In genomic region chr1:159891275-159892157, GRCh38 we compare ENCODE assay signal across 8 cellular contexts. TPM values are rescaled to one million over a fixed set of nuclear protein-coding genes. Genes with fewer than 3 reads are reported as not detected.
DNase-seq lines count a peak whose midpoint lies in the region; ATAC-seq, FAIRE-seq and TF ChIP-seq lines count a peak whose summit lies in the region.

No MANE protein-coding gene starts in this region.

- H3K27ac Mint-ChIP-seq in activated CD4-positive, alpha-beta T cell treated with anti-CD3 and anti-CD28 coated beads for 36 hours, result no peak overlapping the region

- no peaks in the 10 kb centered on the region for H3K36me3 Mint-ChIP-seq in activated CD4-positive, alpha-beta T cell treated with anti-CD3 and anti-CD28 coated beads for 36 hours (ENCODE audit: low read depth)

- POLR2A ChIA-PET in AG04450 (lab: Yijun Ruan, JAX) (interaction anchor here (1.7 kb wide), 1 partner anchor 93 kb away, joined by 5 read pairs; no protein-coding TSS in a partner anchor), HepG2 (lab: Yijun Ruan, JAX) (no interaction called here)
- POLR2A ChIA-PET in activated CD4-positive, alpha-beta T cell treated with anti-CD3 and anti-CD28 coated beads for 36 hours (lab: Charles Lee), result no interaction called here

- 14% methylated on average over 7 of the region's 7 CpGs for WGBS in HepG2 (ENCODE audit: low lambda C conversion rate)

- no peaks in the 10 kb centered on the region for H3K79me2 ChIP-seq in HepG2 (ENCODE audit: insufficient read depth, low read length)

- no peak overlapping the region for H2AFZ ChIP-seq in HepG2 (ENCODE audit: low read length)

- intact Hi-C loops in activated CD4-positive, alpha-beta T cell treated with anti-CD3 and anti-CD28 coated beads for 36 hours (cut with DNase I, micrococcal nuclease), result loop anchor here (1.0 to 5.0 kb wide), 9 partner anchors 37 to 759 kb away; partner anchors contain the start of gene DUSP23 (in 2 of the 2)
- intact Hi-C loops in HepG2 (cut with micrococcal nuclease; ENCODE audit: unreplicated experiment), result loop anchor here (1.0 kb wide), 3 partner anchors 88 to 111 kb away; partner anchors contain the start of gene DUSP23

- no peak for FAIRE-seq in HepG2 (lab: Jason Lieb, UNC)

- no peaks in the 10 kb centered on the region for H3K27me3 ChIP-seq in AG04450 (ENCODE audit: control insufficient read depth, insufficient read depth, low read length)
- peaks cover 0 to 3% of the 10 kb centered on the region in 2 experiments; a peak in 1 of 5 replicates for H3K27me3 ChIP-seq in HepG2 (ENCODE audit: control insufficient read depth in 1 of 2, insufficient read depth in 2 of 2, low read length in 2 of 2)

- H3K4me2 ChIP-seq in HepG2 (ENCODE audit: low read depth, low read length), result no peak overlapping the region

- H3K9me3 ChIP-seq in AG04450 (ENCODE audit: control insufficient read depth, insufficient read depth, low read length) (no peaks in the 10 kb centered on the region), HepG2 (ENCODE audit: low read length) (no peaks in the 10 kb centered on the region)

- DNase-seq in AG04450 (ENCODE audit: low read depth, low spot score) (peak; percentile 81), NCI-H446 treated with DMSO at 0.1 percent for 48 hours (lab: John Stamatoyannopoulos, UW) (peak; percentile 59), cerebellar cortex (ENCODE audit: low spot score) (peak; percentile 86), HepG2 (ENCODE audit: low spot score) (peak; percentile 65)
- peak; percentile 88 for DNase-seq in activated CD4-positive, alpha-beta T cell treated with anti-CD3 and anti-CD28 coated beads for 36 hours
- DNase-seq in stimulated activated CD4-positive, alpha-beta T cell treated with anti-CD3 and anti-CD28 coated beads, TNF-alpha, amount 100 ng/mL, for 1 hour (ENCODE audit: low read depth in 3 of 3, low spot score in 1 of 3), result peak; percentile 40 to 57 (median 47)

- TF ChIP-seq CTCF in AG04450 (IDR thresholded peaks at IDR 0.05; ENCODE audit: low read depth, low read length) (peak; percentile 97), HepG2 (CRISPR knock-in tag; IDR thresholded peaks at IDR 0.05) (peak; percentile 82)

- H3K4me1 Mint-ChIP-seq in activated CD4-positive, alpha-beta T cell treated with anti-CD3 and anti-CD28 coated beads for 36 hours, result peaks cover 4% of the 10 kb centered on the region

- H4K20me1 ChIP-seq in HepG2 (ENCODE audit: insufficient read depth, low read length), result no peaks in the 10 kb centered on the region

- no peaks in the 10 kb centered on the region for H3K9me3 Mint-ChIP-seq in activated CD4-positive, alpha-beta T cell treated with anti-CD3 and anti-CD28 coated beads for 36 hours (ENCODE audit: low read depth)

- no peaks in the 10 kb centered on the region for H3K27me3 Mint-ChIP-seq in activated CD4-positive, alpha-beta T cell treated with anti-CD3 and anti-CD28 coated beads for 36 hours

- ATAC-seq in GM18868 (IDR thresholded peaks at IDR 0.05; ENCODE audit: unreplicated experiment) (peak; percentile 52), HG03378 (IDR thresholded peaks at IDR 0.05; ENCODE audit: unreplicated experiment) (peak; percentile 61), HepG2 (peak; percentile 97)
- ATAC-seq in activated CD4-positive, alpha-beta T cell treated with anti-CD3 and anti-CD28 coated beads for 36 hours, result peak; percentile 98

- in situ Hi-C loops in HepG2 (cut with HindIII; ENCODE audit: extremely low pct_ligation_motif_present, low pct_unique_long_range_greater_than_20kb), result loop anchor here (5.0 kb wide), 1 partner anchor 94 kb away; no protein-coding TSS in a partner anchor

- H3K27ac ChIP-seq in AG04450 (ENCODE audit: low read depth, low read length), result no peak overlapping the region
- no peak overlapping the region for H3K27ac ChIP-seq in HepG2 (ENCODE audit: extremely low read length, insufficient read depth, low read length)

- H3K36me3 ChIP-seq in HepG2 (replicated peaks in 1 of 2; ENCODE audit: control insufficient read depth in 1 of 2, insufficient read depth in 2 of 2, low read length in 2 of 2), result no peaks in the 10 kb centered on the region

- no peaks in the 10 kb centered on the region for H3K4me1 ChIP-seq in HepG2 (ENCODE audit: insufficient read depth, low read length)

- no peak overlapping the region for H3K4me3 Mint-ChIP-seq in activated CD4-positive, alpha-beta T cell treated with anti-CD3 and anti-CD28 coated beads for 36 hours

- no peak for TF ChIP-seq POLR2A in HepG2 (IDR thresholded peaks at IDR 0.05; ENCODE audit: insufficient read depth in 1 of 2, low read depth in 2 of 2, low read length in 2 of 2)

- TF ChIP-seq EP300 in HepG2 (IDR thresholded peaks at IDR 0.05; ENCODE audit: low read depth in 2 of 2, low read length in 2 of 2) (no peak), HepG2 (CRISPR knock-in tag; IDR thresholded peaks at IDR 0.05; ENCODE audit: borderline replicate concordance) (no peak)

- peak; percentile 82 for TF ChIP-seq RAD21 in HepG2 (CRISPR knock-in tag; IDR thresholded peaks at IDR 0.05)

- no peak overlapping the region for H3K9ac ChIP-seq in HepG2 (ENCODE audit: insufficient read depth, low read depth, low read length)

- CTCF ChIA-PET in AG04450 (lab: Charles Lee) (interaction anchor here (0.6 to 13.3 kb wide), 46 partner anchors 9 to 854 kb away, joined by 3 to 556 read pairs (median 6); partner anchors contain the start of genes DUSP23, FCRL6, SLAMF8 and TAGLN2), HepG2 (lab: Yijun Ruan, JAX; ENCODE audit: low intra/inter-chr PET ratio, low total read pairs) (interaction anchor here (1.2 to 2.0 kb wide), 4 partner anchors 45 to 731 kb away, joined by 3 to 28 read pairs (median 6); partner anchors contain the start of gene DUSP23)
- CTCF ChIA-PET in activated CD4-positive, alpha-beta T cell treated with anti-CD3 and anti-CD28 coated beads for 36 hours (lab: Charles Lee), result interaction anchor here (0.6 to 9.0 kb wide), 36 partner anchors 9 to 143 kb away, joined by 3 to 150 read pairs (median 5); partner anchors contain the start of genes DUSP23, FCRL6 and SLAMF8

- no peak overlapping the region for H3K4me3 ChIP-seq in AG04450 (ENCODE audit: low read depth, low read length)
- no peak overlapping the region for H3K4me3 ChIP-seq in HepG2 (replicated peaks in 1 of 3; ENCODE audit: insufficient read depth in 1 of 3, low read depth in 2 of 3, low read length in 3 of 3)

- BruUV-seq in HepG2 (replicated peaks; lab: Mats Ljungman, UMichigan), result no TSS peak

RNA-seq across cellular contexts. Expression of gene CFAP45, which starts 8.4 kb away (rescaled TPM):
- polyA plus RNA-seq in AG04450 (2011; rRNA removed) (0.29 and 0.51 TPM in 2 replicates), HepG2 (2011; rRNA removed) (not detected in 2 replicates)
- 0.35 TPM in 1 of 2 replicates, not detected in the other for polyA minus RNA-seq in AG04450 (2011; rRNA and poly(A)+ RNA removed)
- total RNA-seq in activated CD4-positive, alpha-beta T cell treated with anti-CD3 and anti-CD28 coated beads for 36 hours, result 1 to 10 TPM in 1 of 2 experiments, under 1 TPM in 1; 0.98 to 1.1 TPM
- not detected in 2 replicates for total RNA-seq in HepG2 (2016; rRNA removed; fragmentation: Illumina TruSeq; extraction: Trizol)
- total RNA-seq in HepG2 (2016; cell fraction: cytosol; rRNA removed; fragmentation: Illumina TruSeq; extraction: Trizol; ENCODE audit: low read depth), result not detected in 2 replicates
- not detected in 2 replicates for total RNA-seq in HepG2 (2016; cell fraction: insoluble cytoplasmic fraction; rRNA removed; fragmentation: Illumina TruSeq; extraction: Trizol)
- total RNA-seq in HepG2 (2016; cell fraction: membrane; rRNA removed; fragmentation: Illumina TruSeq; extraction: Trizol), result not detected in 2 replicates
- not detected in 2 replicates for total RNA-seq in HepG2 (2016; cell fraction: nucleus; rRNA removed; fragmentation: Illumina TruSeq; extraction: Trizol)
- polyA plus RNA-seq in HepG2 (2011; cell fraction: cytosol; rRNA removed), result 0.09 TPM in 1 of 2 replicates, not detected in the other
- polyA plus RNA-seq in HepG2 (2011; cell fraction: nucleus; rRNA removed), result not detected in 2 replicates
- 0.13 TPM in 1 of 2 replicates, not detected in the other for polyA plus RNA-seq in HepG2 (2012)
- polyA plus RNA-seq in HepG2 (2016; cell fraction: cytosol; fragmentation: Illumina TruSeq; extraction: Trizol; ENCODE audit: low read depth), result not detected in 2 replicates
- polyA plus RNA-seq in HepG2 (2016; cell fraction: insoluble cytoplasmic fraction; fragmentation: Illumina TruSeq; extraction: Trizol; ENCODE audit: low read depth), result not detected in 2 replicates
- not detected in 2 replicates for polyA plus RNA-seq in HepG2 (2016; cell fraction: membrane; fragmentation: Illumina TruSeq; extraction: Trizol; ENCODE audit: low read depth)
- polyA plus RNA-seq in HepG2 (2016; cell fraction: nucleus; fragmentation: Illumina TruSeq; extraction: Trizol; ENCODE audit: insufficient read depth, low read depth), result not detected in 2 replicates
- polyA minus RNA-seq in HepG2 (2011; rRNA and poly(A)+ RNA removed; ENCODE audit: low replicate concordance), result not detected in 2 replicates
- not detected in 2 replicates for polyA minus RNA-seq in HepG2 (2011; cell fraction: cytosol; rRNA and poly(A)+ RNA removed)
- not detected in 2 replicates for polyA minus RNA-seq in HepG2 (2011; cell fraction: nucleus; rRNA and poly(A)+ RNA removed)

RNA-seq across cellular contexts. Expression of gene VSIG8, which starts 29.1 kb away (rescaled TPM):
- polyA plus RNA-seq in AG04450 (2011; rRNA removed) (not detected in 2 replicates), HepG2 (2011; rRNA removed) (not detected in 2 replicates)
- polyA minus RNA-seq in AG04450 (2011; rRNA and poly(A)+ RNA removed), result not detected in 2 replicates
- under 1 TPM in 1 of 2 experiments, not detected in 1; 0.11 TPM for total RNA-seq in activated CD4-positive, alpha-beta T cell treated with anti-CD3 and anti-CD28 coated beads for 36 hours
- total RNA-seq in HepG2 (2016; rRNA removed; fragmentation: Illumina TruSeq; extraction: Trizol), result not detected in 2 replicates
- not detected in 2 replicates for total RNA-seq in HepG2 (2016; cell fraction: cytosol; rRNA removed; fragmentation: Illumina TruSeq; extraction: Trizol; ENCODE audit: low read depth)
- total RNA-seq in HepG2 (2016; cell fraction: insoluble cytoplasmic fraction; rRNA removed; fragmentation: Illumina TruSeq; extraction: Trizol), result not detected in 2 replicates
- not detected in 2 replicates for total RNA-seq in HepG2 (2016; cell fraction: membrane; rRNA removed; fragmentation: Illumina TruSeq; extraction: Trizol)
- total RNA-seq in HepG2 (2016; cell fraction: nucleus; rRNA removed; fragmentation: Illumina TruSeq; extraction: Trizol), result not detected in 2 replicates
- not detected in 2 replicates for polyA plus RNA-seq in HepG2 (2011; cell fraction: cytosol; rRNA removed)
- polyA plus RNA-seq in HepG2 (2011; cell fraction: nucleus; rRNA removed), result not detected in 2 replicates
- not detected in 2 replicates for polyA plus RNA-seq in HepG2 (2012)
- not detected in 2 replicates for polyA plus RNA-seq in HepG2 (2016; cell fraction: cytosol; fragmentation: Illumina TruSeq; extraction: Trizol; ENCODE audit: low read depth)
- not detected in 2 replicates for polyA plus RNA-seq in HepG2 (2016; cell fraction: insoluble cytoplasmic fraction; fragmentation: Illumina TruSeq; extraction: Trizol; ENCODE audit: low read depth)
- not detected in 2 replicates for polyA plus RNA-seq in HepG2 (2016; cell fraction: membrane; fragmentation: Illumina TruSeq; extraction: Trizol; ENCODE audit: low read depth)
- polyA plus RNA-seq in HepG2 (2016; cell fraction: nucleus; fragmentation: Illumina TruSeq; extraction: Trizol; ENCODE audit: insufficient read depth, low read depth), result not detected in 2 replicates
- not detected in 2 replicates for polyA minus RNA-seq in HepG2 (2011; rRNA and poly(A)+ RNA removed; ENCODE audit: low replicate concordance)
- polyA minus RNA-seq in HepG2 (2011; cell fraction: cytosol; rRNA and poly(A)+ RNA removed), result not detected in 2 replicates
- polyA minus RNA-seq in HepG2 (2011; cell fraction: nucleus; rRNA and poly(A)+ RNA removed), result not detected in 2 replicates

RNA-seq across cellular contexts. Expression of gene TAGLN2, which starts 33.8 kb away (rescaled TPM):
- polyA plus RNA-seq in AG04450 (2011; rRNA removed) (400 and 472 TPM in 2 replicates), HepG2 (2011; rRNA removed) (17.2 and 21.2 TPM in 2 replicates)
- polyA minus RNA-seq in AG04450 (2011; rRNA and poly(A)+ RNA removed), result 226 and 280 TPM in 2 replicates
- total RNA-seq in activated CD4-positive, alpha-beta T cell treated with anti-CD3 and anti-CD28 coated beads for 36 hours, result 100 to 1,000 TPM; 410 to 495 TPM
- 6.7 and 9.7 TPM in 2 replicates for total RNA-seq in HepG2 (2016; rRNA removed; fragmentation: Illumina TruSeq; extraction: Trizol)
- 1.7 and 2.0 TPM in 2 replicates for total RNA-seq in HepG2 (2016; cell fraction: cytosol; rRNA removed; fragmentation: Illumina TruSeq; extraction: Trizol; ENCODE audit: low read depth)
- 7.1 and 9.8 TPM in 2 replicates for total RNA-seq in HepG2 (2016; cell fraction: insoluble cytoplasmic fraction; rRNA removed; fragmentation: Illumina TruSeq; extraction: Trizol)
- total RNA-seq in HepG2 (2016; cell fraction: membrane; rRNA removed; fragmentation: Illumina TruSeq; extraction: Trizol), result 3.3 and 3.5 TPM in 2 replicates
- 2.5 and 3.4 TPM in 2 replicates for total RNA-seq in HepG2 (2016; cell fraction: nucleus; rRNA removed; fragmentation: Illumina TruSeq; extraction: Trizol)
- 18.8 and 19.0 TPM in 2 replicates for polyA plus RNA-seq in HepG2 (2011; cell fraction: cytosol; rRNA removed)
- polyA plus RNA-seq in HepG2 (2011; cell fraction: nucleus; rRNA removed), result 6.8 and 9.1 TPM in 2 replicates
- polyA plus RNA-seq in HepG2 (2012), result 5.9 and 19.9 TPM in 2 replicates
- polyA plus RNA-seq in HepG2 (2016; cell fraction: cytosol; fragmentation: Illumina TruSeq; extraction: Trizol; ENCODE audit: low read depth), result 3.1 TPM in 2 replicates
- polyA plus RNA-seq in HepG2 (2016; cell fraction: insoluble cytoplasmic fraction; fragmentation: Illumina TruSeq; extraction: Trizol; ENCODE audit: low read depth), result 13.2 and 15.2 TPM in 2 replicates
- 3.8 and 3.9 TPM in 2 replicates for polyA plus RNA-seq in HepG2 (2016; cell fraction: membrane; fragmentation: Illumina TruSeq; extraction: Trizol; ENCODE audit: low read depth)
- polyA plus RNA-seq in HepG2 (2016; cell fraction: nucleus; fragmentation: Illumina TruSeq; extraction: Trizol; ENCODE audit: insufficient read depth, low read depth), result 6.2 and 8.6 TPM in 2 replicates
- 16.1 and 272 TPM in 2 replicates for polyA minus RNA-seq in HepG2 (2011; rRNA and poly(A)+ RNA removed; ENCODE audit: low replicate concordance)
- 7.6 and 8.4 TPM in 2 replicates for polyA minus RNA-seq in HepG2 (2011; cell fraction: cytosol; rRNA and poly(A)+ RNA removed)
- polyA minus RNA-seq in HepG2 (2011; cell fraction: nucleus; rRNA and poly(A)+ RNA removed), result 2.6 and 3.4 TPM in 2 replicates

RNA-seq across cellular contexts. Expression of gene IGSF9, which starts 53.9 kb away (rescaled TPM):
- polyA plus RNA-seq in AG04450 (2011; rRNA removed) (not detected in 2 replicates), HepG2 (2011; rRNA removed) (0.03 and 0.04 TPM in 2 replicates)
- not detected in 2 replicates for polyA minus RNA-seq in AG04450 (2011; rRNA and poly(A)+ RNA removed)
- under 1 TPM in 1 of 2 experiments, not detected in 1; 0.07 TPM for total RNA-seq in activated CD4-positive, alpha-beta T cell treated with anti-CD3 and anti-CD28 coated beads for 36 hours
- total RNA-seq in HepG2 (2016; rRNA removed; fragmentation: Illumina TruSeq; extraction: Trizol), result not detected in 2 replicates
- not detected in 2 replicates for total RNA-seq in HepG2 (2016; cell fraction: cytosol; rRNA removed; fragmentation: Illumina TruSeq; extraction: Trizol; ENCODE audit: low read depth)
- not detected in 2 replicates for total RNA-seq in HepG2 (2016; cell fraction: insoluble cytoplasmic fraction; rRNA removed; fragmentation: Illumina TruSeq; extraction: Trizol)
- not detected in 2 replicates for total RNA-seq in HepG2 (2016; cell fraction: membrane; rRNA removed; fragmentation: Illumina TruSeq; extraction: Trizol)
- total RNA-seq in HepG2 (2016; cell fraction: nucleus; rRNA removed; fragmentation: Illumina TruSeq; extraction: Trizol), result not detected in 2 replicates
- polyA plus RNA-seq in HepG2 (2011; cell fraction: cytosol; rRNA removed), result not detected in 2 replicates
- polyA plus RNA-seq in HepG2 (2011; cell fraction: nucleus; rRNA removed), result 0.08 TPM in 1 of 2 replicates, not detected in the other
- polyA plus RNA-seq in HepG2 (2012), result not detected in 2 replicates
- polyA plus RNA-seq in HepG2 (2016; cell fraction: cytosol; fragmentation: Illumina TruSeq; extraction: Trizol; ENCODE audit: low read depth), result not detected in 2 replicates
- polyA plus RNA-seq in HepG2 (2016; cell fraction: insoluble cytoplasmic fraction; fragmentation: Illumina TruSeq; extraction: Trizol; ENCODE audit: low read depth), result not detected in 2 replicates
- not detected in 2 replicates for polyA plus RNA-seq in HepG2 (2016; cell fraction: membrane; fragmentation: Illumina TruSeq; extraction: Trizol; ENCODE audit: low read depth)
- polyA plus RNA-seq in HepG2 (2016; cell fraction: nucleus; fragmentation: Illumina TruSeq; extraction: Trizol; ENCODE audit: insufficient read depth, low read depth), result not detected in 2 replicates
- polyA minus RNA-seq in HepG2 (2011; rRNA and poly(A)+ RNA removed; ENCODE audit: low replicate concordance), result not detected in 2 replicates
- polyA minus RNA-seq in HepG2 (2011; cell fraction: cytosol; rRNA and poly(A)+ RNA removed), result not detected in 2 replicates
- polyA minus RNA-seq in HepG2 (2011; cell fraction: nucleus; rRNA and poly(A)+ RNA removed), result not detected in 2 replicates

Comparison
In these comparisons a context has a peak if more than half of its experiments do, and no peak if none do; other contexts are left out.
1. RNA of gene TAGLN2, which starts 33.8 kb away (total RNA-seq): 410 to 495 TPM in activated CD4-positive, alpha-beta T cell treated with anti-CD3 and anti-CD28 coated beads for 36 hours; 1.7 to 9.8 TPM in HepG2; every median in the first group is over 10 times any median in the second.
2. Peak in every context shown above with its lines, with median percentiles within 50 percentile points of each other: DNase-seq and ATAC-seq.